ENCODE assay signal across 18 cellular contexts in the genomic region with DNA sequence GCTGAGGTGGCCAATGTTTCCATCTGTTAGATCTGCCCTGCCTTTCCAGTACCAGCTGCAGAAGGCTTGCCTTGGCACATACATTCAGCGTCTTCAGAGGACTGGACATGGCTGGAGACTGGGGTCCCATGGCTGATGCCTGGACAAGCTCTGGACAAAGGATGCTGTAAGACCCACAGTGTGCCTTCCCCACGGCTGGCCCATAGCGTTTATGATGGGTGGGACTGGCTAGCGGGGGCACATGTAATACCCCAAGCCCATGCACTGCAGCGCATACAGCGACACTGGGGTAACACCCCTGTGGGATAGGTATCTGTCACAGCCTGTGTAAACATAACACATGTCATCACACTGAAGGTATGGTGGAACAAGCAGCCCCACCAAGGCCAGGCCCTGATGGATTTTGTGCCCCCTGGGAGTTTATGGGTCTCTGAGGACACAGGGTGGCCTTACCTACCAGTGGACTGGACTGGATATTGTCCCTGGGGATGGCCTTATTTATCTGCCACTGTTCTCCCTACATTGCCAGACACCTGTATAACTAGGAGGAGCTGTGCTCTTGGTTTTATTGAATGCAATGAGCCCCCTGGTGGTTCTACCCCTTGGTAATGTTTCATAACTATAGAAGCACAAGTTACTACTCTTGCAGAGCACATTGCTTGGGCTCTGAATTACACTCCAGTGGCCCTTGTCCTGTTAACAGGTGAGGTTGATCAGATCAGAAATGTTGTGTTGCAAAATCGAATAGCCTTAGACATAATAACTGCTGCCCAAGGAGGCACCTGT. TPM values are rescaled to one million over a fixed set of nuclear protein-coding genes. Genes with fewer than 3 reads are reported as not detected.
A peak's percentile ranks its signal among the peaks of the same experiment; 100 is the strongest.
DNase-seq lines count a peak whose midpoint lies in the region; ATAC-seq and TF ChIP-seq lines count a peak whose summit lies in the region.
"Had no signal": no experiment of that assay in that cellular context is flagged by ENCODE, and none has a peak within 500 bp of the region (broad histone marks: within the 10 kb centered on the region; RNA-seq: fewer than 3 reads in every experiment).

No MANE protein-coding gene starts in this region.

- H3K27ac Mint-ChIP-seq in stimulated activated naive CD8-positive, alpha-beta T cell treated with anti-CD3 and anti-CD28 coated beads, Interleukin-15, amount 100 ng/mL, for 72 hours: no peak overlapping the region
- H3K27ac Mint-ChIP-seq in endodermal cell: no peak overlapping the region
- no peak overlapping the region for H3K27ac Mint-ChIP-seq in activated T-helper 2 cell treated with anti-CD3 and anti-CD28 coated beads, Interferon-gamma antibody, Interleukin-2, Interleukin-4, amounts not matched to agents 10 μg/mL and 5 μg/mL and 100 μg/mL, durations not matched to agents 14 hours and 24 hours and 36 hours
- H3K27ac Mint-ChIP-seq: CD8-positive, alpha-beta memory T cell had no signal

- H3K9me3 ChIP-seq in endodermal cell (ENCODE audit: control insufficient read depth, low read length) (no peaks in the 10 kb centered on the region), aorta (ENCODE audit: control insufficient read depth, low read length) (no peaks in the 10 kb centered on the region)
- H3K9me3 ChIP-seq: BLaER1 treated with 17β-estradiol and CSF1 and Interleukin-3, amounts not matched to agents 10 nM and 100 nM had no signal

- peak; percentile 25 for TF ChIP-seq CTCF in endodermal cell (conservative IDR thresholded peaks at IDR 0.05)

- peak; percentile 18 for ATAC-seq in stimulated activated naive CD8-positive, alpha-beta T cell treated with anti-CD3 and anti-CD28 coated beads, Interleukin-15, amount 100 ng/mL, for 72 hours
- ATAC-seq in stimulated activated naive CD8-positive, alpha-beta T cell treated with anti-CD3 and anti-CD28 coated beads, Interleukin-15, Interleukin-2, amounts not matched to agents 100 U/mL and 50 U/mL, for 24 hours: no peak
- ATAC-seq in aorta (ENCODE audit: low FRiP score) (peak; percentile 45), GM18867 (IDR thresholded peaks at IDR 0.05; ENCODE audit: unreplicated experiment) (no peak), HG02759 (IDR thresholded peaks at IDR 0.05; ENCODE audit: unreplicated experiment) (no peak)
- ATAC-seq: PC-3 had no signal

- H3K27me3 Mint-ChIP-seq in stimulated activated naive CD8-positive, alpha-beta T cell treated with anti-CD3 and anti-CD28 coated beads, Interleukin-15, amount 100 ng/mL, for 72 hours: no peaks in the 10 kb centered on the region
- no peaks in the 10 kb centered on the region for H3K27me3 Mint-ChIP-seq in endodermal cell (ENCODE audit: insufficient read depth)
- no peaks in the 10 kb centered on the region for H3K27me3 Mint-ChIP-seq in activated T-helper 2 cell treated with anti-CD3 and anti-CD28 coated beads, Interferon-gamma antibody, Interleukin-2, Interleukin-4, amounts not matched to agents 10 μg/mL and 5 μg/mL and 100 μg/mL, durations not matched to agents 14 hours and 24 hours and 36 hours (ENCODE audit: low read depth)
- H3K27me3 Mint-ChIP-seq: CD8-positive, alpha-beta memory T cell had no signal

- H3K27me3 ChIP-seq in endodermal cell (ENCODE audit: control insufficient read depth, insufficient read depth, low read length, poor library complexity, severe bottlenecking) (no peaks in the 10 kb centered on the region), aorta (ENCODE audit: control insufficient read depth in 1 of 2, insufficient read depth in 2 of 2, low read length in 1 of 2) (no peaks in the 10 kb centered on the region)
- H3K27me3 ChIP-seq: BLaER1 treated with 17β-estradiol and CSF1 and Interleukin-3, amounts not matched to agents 10 nM and 100 nM had no signal

- H3K4me1 Mint-ChIP-seq in stimulated activated naive CD8-positive, alpha-beta T cell treated with anti-CD3 and anti-CD28 coated beads, Interleukin-15, amount 100 ng/mL, for 72 hours: no peaks in the 10 kb centered on the region
- no peaks in the 10 kb centered on the region for H3K4me1 Mint-ChIP-seq in endodermal cell
- no peaks in the 10 kb centered on the region for H3K4me1 Mint-ChIP-seq in activated T-helper 2 cell treated with anti-CD3 and anti-CD28 coated beads, Interferon-gamma antibody, Interleukin-2, Interleukin-4, amounts not matched to agents 10 μg/mL and 5 μg/mL and 100 μg/mL, durations not matched to agents 14 hours and 24 hours and 36 hours (ENCODE audit: low read depth)
- H3K4me1 Mint-ChIP-seq: CD8-positive, alpha-beta memory T cell had no signal

- intact Hi-C loops in aorta (cut with DNase I): no loop called here
- intact Hi-C loops in activated T-helper 2 cell treated with anti-CD3 and anti-CD28 coated beads, Interferon-gamma antibody, Interleukin-2, Interleukin-4, amounts not matched to agents 10 μg/mL and 5 μg/mL and 100 μg/mL, durations not matched to agents 14 hours and 24 hours and 36 hours (cut with micrococcal nuclease): no loop called here

- no peaks in the 10 kb centered on the region for H3K4me1 ChIP-seq in endodermal cell (ENCODE audit: control insufficient read depth, insufficient read depth, low read length)
- H3K4me1 ChIP-seq in aorta (ENCODE audit: control insufficient read depth in 1 of 2, insufficient read depth in 2 of 2, low read length in 2 of 2): no peaks in the 10 kb centered on the region
- H3K4me1 ChIP-seq: BLaER1 treated with 17β-estradiol and CSF1 and Interleukin-3, amounts not matched to agents 10 nM and 100 nM had no signal

- no peaks in the 10 kb centered on the region for H3K36me3 Mint-ChIP-seq in endodermal cell (ENCODE audit: low read depth)
- no peaks in the 10 kb centered on the region for H3K36me3 Mint-ChIP-seq in activated T-helper 2 cell treated with anti-CD3 and anti-CD28 coated beads, Interferon-gamma antibody, Interleukin-2, Interleukin-4, amounts not matched to agents 10 μg/mL and 5 μg/mL and 100 μg/mL, durations not matched to agents 14 hours and 24 hours and 36 hours (ENCODE audit: low read depth)
- H3K36me3 Mint-ChIP-seq: CD8-positive, alpha-beta memory T cell had no signal

- H3K36me3 ChIP-seq in endodermal cell (ENCODE audit: control insufficient read depth, insufficient read depth, low read length): no peaks in the 10 kb centered on the region
- H3K36me3 ChIP-seq in aorta (ENCODE audit: control insufficient read depth in 1 of 2, insufficient read depth in 2 of 2, low read length in 1 of 2): no peaks in the 10 kb centered on the region
- H3K36me3 ChIP-seq: BLaER1 treated with 17β-estradiol and CSF1 and Interleukin-3, amounts not matched to agents 10 nM and 100 nM had no signal

- H3K4me3 ChIP-seq in endodermal cell (ENCODE audit: low read length): no peak overlapping the region
- no peak overlapping the region for H3K4me3 ChIP-seq in aorta (ENCODE audit: low read length in 2 of 2)
- H3K4me3 ChIP-seq: BLaER1 treated with 17β-estradiol and CSF1 and Interleukin-3, amounts not matched to agents 10 nM and 100 nM had no signal

- no peak overlapping the region for H3K9ac ChIP-seq in endodermal cell (ENCODE audit: extremely low read depth, low read length, poor library complexity, severe bottlenecking)
- H3K9ac ChIP-seq: BLaER1 treated with 17β-estradiol and CSF1 and Interleukin-3, amounts not matched to agents 10 nM and 100 nM had no signal

- H3K27ac ChIP-seq in endodermal cell (ENCODE audit: low read depth, low read length): no peak overlapping the region
- no peak overlapping the region for H3K27ac ChIP-seq in aorta (ENCODE audit: low read depth in 1 of 2, low read length in 2 of 2)
- H3K27ac ChIP-seq: BLaER1 treated with 17β-estradiol and CSF1 and Interleukin-3, amounts not matched to agents 10 nM and 100 nM had no signal

- no peak for DNase-seq in stimulated activated naive CD8-positive, alpha-beta T cell treated with anti-CD3 and anti-CD28 coated beads, Interleukin-15, amount 100 ng/mL, for 72 hours
- DNase-seq in stimulated activated naive CD8-positive, alpha-beta T cell treated with anti-CD3 and anti-CD28 coated beads, Interleukin-15, Interleukin-2, amounts not matched to agents 100 U/mL and 50 U/mL, for 24 hours: no peak
- DNase-seq in NAMALWA (ENCODE audit: low spot score) (peak; percentile 3), endodermal cell (no peak), aorta (no peak)
- DNase-seq in activated T-helper 2 cell treated with anti-CD3 and anti-CD28 coated beads, Interferon-gamma antibody, Interleukin-2, Interleukin-4, amounts not matched to agents 10 μg/mL and 5 μg/mL and 100 μg/mL, durations not matched to agents 14 hours and 24 hours and 36 hours (ENCODE audit: low spot score): no peak
- DNase-seq: CD8-positive, alpha-beta memory T cell; GOT3; KBM-7; NCI-H1048; NCI-H1930; RPMI8226; SHP77 treated with DMSO at 0.1 percent for 48 hours had no signal

- peaks cover 0 to 7% of the 10 kb centered on the region in 2 donors for H3K9me3 Mint-ChIP-seq in stimulated activated naive CD8-positive, alpha-beta T cell treated with anti-CD3 and anti-CD28 coated beads, Interleukin-15, amount 100 ng/mL, for 72 hours
- no peaks in the 10 kb centered on the region for H3K9me3 Mint-ChIP-seq in endodermal cell
- H3K9me3 Mint-ChIP-seq in activated T-helper 2 cell treated with anti-CD3 and anti-CD28 coated beads, Interferon-gamma antibody, Interleukin-2, Interleukin-4, amounts not matched to agents 10 μg/mL and 5 μg/mL and 100 μg/mL, durations not matched to agents 14 hours and 24 hours and 36 hours: peaks cover 5% of the 10 kb centered on the region

- no peak overlapping the region for H3K4me3 Mint-ChIP-seq in stimulated activated naive CD8-positive, alpha-beta T cell treated with anti-CD3 and anti-CD28 coated beads, Interleukin-15, amount 100 ng/mL, for 72 hours
- H3K4me3 Mint-ChIP-seq in endodermal cell: no peak overlapping the region
- H3K4me3 Mint-ChIP-seq in activated T-helper 2 cell treated with anti-CD3 and anti-CD28 coated beads, Interferon-gamma antibody, Interleukin-2, Interleukin-4, amounts not matched to agents 10 μg/mL and 5 μg/mL and 100 μg/mL, durations not matched to agents 14 hours and 24 hours and 36 hours (ENCODE audit: low read depth): no peak overlapping the region
- H3K4me3 Mint-ChIP-seq: CD8-positive, alpha-beta memory T cell had no signal

- WGBS in endodermal cell (ENCODE audit: insufficient coverage in 1 of 2, insufficient read length in 1 of 2), 2 experiments: 91 to 100% methylated on average over 4 to 7 of the region's 7 CpGs
- 87% methylated on average over 7 of the region's 7 CpGs for WGBS in aorta, 2 donors

RNA-seq across cellular contexts. Expression of a gene that starts 34.3 kb away (rescaled TPM):
- under 1 TPM; 0.46 to 0.53 TPM for total RNA-seq in endodermal cell
- polyA plus RNA-seq in endodermal cell (2013, experiment 1 of 2): 0.57 TPM
- polyA plus RNA-seq in endodermal cell (2013, experiment 2 of 2): 0.41 TPM
- total RNA-seq in aorta: not detected
- not detected for polyA plus RNA-seq in aorta
- total RNA-seq in activated T-helper 2 cell treated with anti-CD3 and anti-CD28 coated beads, Interferon-gamma antibody, Interleukin-2, Interleukin-4, amounts not matched to agents 10 μg/mL and 5 μg/mL and 100 μg/mL, durations not matched to agents 14 hours and 24 hours and 36 hours: not detected in 2 replicates
- total RNA-seq: CD8-positive, alpha-beta memory T cell; PC-3; T-helper 1 cell treated with Interleukin-12 subunit alpha and Interleukin-12 subunit beta and Interleukin-4 antibody, amounts not matched to agents 30 ng/mL and 1 ng/mL, for 36 hours had no signal
- polyA plus RNA-seq: CD8-positive, alpha-beta memory T cell had no signal

Comparison
In these comparisons a context has a peak if more than half of its experiments do, and no peak if none do; other contexts are left out.
1. ATAC-seq: peak in stimulated activated naive CD8-positive, alpha-beta T cell treated with anti-CD3 and anti-CD28 coated beads, Interleukin-15, amount 100 ng/mL, for 72 hours (single experiment) and aorta (single experiment); none in stimulated activated naive CD8-positive, alpha-beta T cell treated with anti-CD3 and anti-CD28 coated beads, Interleukin-15, Interleukin-2, amounts not matched to agents 100 U/mL and 50 U/mL, for 24 hours (single experiment), GM18867 (single experiment) and HG02759 (single experiment).